In genomic region chr22:23716811-23717801, GRCh38 we compare ENCODE assay signal across 1 cellular context.
TF ChIP-seq lines count a peak whose summit lies in the region.

No MANE protein-coding gene starts in this region.

TF ChIP-seq in HepG2, 621 proteins besides CTCF, POLR2A, EP300 and RAD21 (continued from another document and continues in another):
- TF ChIP-seq ZHX2 (IDR thresholded peaks at IDR 0.05; ENCODE audit: low read depth) (peak; percentile 99), ZHX2 (CRISPR knock-in tag; IDR thresholded peaks at IDR 0.05; ENCODE audit: borderline replicate concordance) (peak; percentile 79; the same call in 1 of the 2 replicates), HINFP (CRISPR knock-in tag; IDR thresholded peaks at IDR 0.05; ENCODE audit: low read depth) (peak; percentile 71; the same call in 1 of the 2 replicates), REL (CRISPR knock-in tag; conservative IDR thresholded peaks at IDR 0.05) (0 out of 2 replicates have a peak, but pooled peaks have one; percentile 41), SOX13 (IDR thresholded peaks at IDR 0.05) (no peak), SOX13 (CRISPR knock-in tag; conservative IDR thresholded peaks at IDR 0.05 in 1 of 2, IDR thresholded peaks at IDR 0.05 in 1 of 2) (peak in 1 of 2 experiments; percentile 52; a peak in 1 of 4 replicates), E2F1 (CRISPR knock-in tag; IDR thresholded peaks at IDR 0.05) (peak; percentile 91), ZSCAN5A (CRISPR knock-in tag; IDR thresholded peaks at IDR 0.05; ENCODE audit: borderline replicate concordance) (peak; percentile 66; the same call in 1 of the 2 replicates), ZNF564 (CRISPR knock-in tag; IDR thresholded peaks at IDR 0.05) (peak; percentile 81; the same call in 1 of the 2 replicates), ZNF235 (CRISPR knock-in tag; IDR thresholded peaks at IDR 0.05; ENCODE audit: borderline replicate concordance) (peak; percentile 84; the same call in 1 of the 2 replicates), ZHX1 (CRISPR knock-in tag; IDR thresholded peaks at IDR 0.05; ENCODE audit: low read depth) (peak; percentile 98), ZFY (CRISPR knock-in tag; IDR thresholded peaks at IDR 0.05) (peak; percentile 94), CSRNP1 (CRISPR knock-in tag; IDR thresholded peaks at IDR 0.05) (peak; percentile 90; the same call in 1 of the 2 replicates), TP53 (CRISPR knock-in tag; conservative IDR thresholded peaks at IDR 0.05) (peak; percentile 73), ZNF256 (CRISPR knock-in tag; conservative IDR thresholded peaks at IDR 0.05) (0 out of 2 replicates have a peak, but pooled peaks have one; percentile 79), BCL3 (CRISPR knock-in tag; IDR thresholded peaks at IDR 0.05) (peak; percentile 84), IRX3 (CRISPR knock-in tag; IDR thresholded peaks at IDR 0.05; ENCODE audit: borderline replicate concordance, low read depth) (peak; percentile 57; the same call in 1 of the 2 replicates), RFXANK (CRISPR knock-in tag; IDR thresholded peaks at IDR 0.05) (0 out of 2 replicates have a peak, but pooled peaks have one; percentile 76), UBTF (CRISPR knock-in tag; IDR thresholded peaks at IDR 0.05) (peak; percentile 85; the same call in 1 of the 2 replicates), CENPT (CRISPR knock-in tag; IDR thresholded peaks at IDR 0.05; ENCODE audit: low read depth) (peak; percentile 76), MYNN (CRISPR knock-in tag; IDR thresholded peaks at IDR 0.05; ENCODE audit: low read depth) (0 out of 2 replicates have a peak, but pooled peaks have one; percentile 58), FOXP4 (CRISPR knock-in tag; IDR thresholded peaks at IDR 0.05) (peak; percentile 74), BORCS8-MEF2B (CRISPR knock-in tag; IDR thresholded peaks at IDR 0.05) (peak; percentile 89), KAT7 (CRISPR knock-in tag; IDR thresholded peaks at IDR 0.05; ENCODE audit: borderline replicate concordance) (peak; percentile 67; the same call in 1 of the 2 replicates), JUND (CRISPR knock-in tag; IDR thresholded peaks at IDR 0.05) (peak; percentile 27; the same call in 1 of the 2 replicates), RCOR2 (CRISPR knock-in tag; IDR thresholded peaks at IDR 0.05) (no peak), ERF (CRISPR knock-in tag; IDR thresholded peaks at IDR 0.05) (peak; percentile 64; the same call in 1 of the 2 replicates), ZBTB8A (CRISPR knock-in tag; IDR thresholded peaks at IDR 0.05; ENCODE audit: borderline replicate concordance, low read depth) (no peak), GZF1 (CRISPR knock-in tag; IDR thresholded peaks at IDR 0.05) (no peak), ZNF547 (CRISPR knock-in tag; IDR thresholded peaks at IDR 0.05) (peak; percentile 91), BATF2 (CRISPR knock-in tag; IDR thresholded peaks at IDR 0.05) (0 out of 2 replicates have a peak, but pooled peaks have one; percentile 47), HMGA1 (CRISPR knock-in tag; conservative IDR thresholded peaks at IDR 0.05) (no peak), ZNF451 (CRISPR knock-in tag; IDR thresholded peaks at IDR 0.05) (peak; percentile 77; the same call in 1 of the 2 replicates)
